8 cellular contexts compared by ENCODE assay signal in genomic region chr9:115117999-115118470, GRCh38. TPM values are rescaled to one million over a fixed set of nuclear protein-coding genes. Genes with fewer than 3 reads are reported as not detected.
DNase-seq lines count a peak whose midpoint lies in the region; ATAC-seq, FAIRE-seq and TF ChIP-seq lines count a peak whose summit lies in the region.

TNC (minus strand) TSS chr9:115118157; CDS start chr9:115091018, 27,139 bp downstream.

- DNase-seq in H4 (ENCODE audit: low spot score) (peak; percentile 87), RCC 7860 (ENCODE audit: low spot score) (peak; percentile 54), fibroblast of peridontal ligament (ENCODE audit: extremely low read depth) (peak; percentile 91), T-helper 2 cell (no peak), DMS114 treated with DMSO at 0.1 percent for 48 hours (lab: John Stamatoyannopoulos, UW; ENCODE audit: unreplicated experiment) (no peak), NCI-H2227 treated with DMSO at 0.1 percent for 48 hours (lab: John Stamatoyannopoulos, UW) (no peak)

- ATAC-seq in stimulated activated memory B cell treated with anti-CD40 and anti-IgM and Interleukin-4, amounts not matched to agents 10 μg/mL and 1 μg/mL and 100 μg/mL, for 72 hours = no peak

- no peak for FAIRE-seq in RCC 7860 (lab: Jason Lieb, UNC)

- peak within 1 kb of the TSS; percentile 84 to 90 (median 89) for H3K4me3 Mint-ChIP-seq in nephron
- no peak within 1 kb of the TSS for H3K4me3 Mint-ChIP-seq in stimulated activated memory B cell treated with anti-CD40 and anti-IgM and Interleukin-4, amounts not matched to agents 10 μg/mL and 1 μg/mL and 100 μg/mL, for 72 hours

- no peak for TF ChIP-seq CTCF in nephron (IDR thresholded peaks at IDR 0.05; ENCODE audit: unreplicated experiment in 3 of 3)

- peak within 1 kb of the TSS; percentile 59 to 81 (median 79) for H3K27ac Mint-ChIP-seq in nephron
- H3K27ac Mint-ChIP-seq in stimulated activated memory B cell treated with anti-CD40 and anti-IgM and Interleukin-4, amounts not matched to agents 10 μg/mL and 1 μg/mL and 100 μg/mL, for 72 hours = no peak within 1 kb of the TSS

- peaks cover 30% of the 10 kb centered on the region for H3K27me3 Mint-ChIP-seq in nephron (ENCODE audit: low read depth)
- H3K27me3 Mint-ChIP-seq in stimulated activated memory B cell treated with anti-CD40 and anti-IgM and Interleukin-4, amounts not matched to agents 10 μg/mL and 1 μg/mL and 100 μg/mL, for 72 hours = peaks cover 86% of the 10 kb centered on the region

- no peaks in the 10 kb centered on the region for H3K9me3 Mint-ChIP-seq in nephron
- no peaks in the 10 kb centered on the region for H3K9me3 Mint-ChIP-seq in stimulated activated memory B cell treated with anti-CD40 and anti-IgM and Interleukin-4, amounts not matched to agents 10 μg/mL and 1 μg/mL and 100 μg/mL, for 72 hours

- H3K36me3 Mint-ChIP-seq in nephron (ENCODE audit: low read depth) = no peaks in the 10 kb centered on the region
- H3K36me3 Mint-ChIP-seq in stimulated activated memory B cell treated with anti-CD40 and anti-IgM and Interleukin-4, amounts not matched to agents 10 μg/mL and 1 μg/mL and 100 μg/mL, for 72 hours = no peaks in the 10 kb centered on the region

- H3K4me1 Mint-ChIP-seq in nephron = peaks cover 68% of the 10 kb centered on the region
- H3K4me1 Mint-ChIP-seq in stimulated activated memory B cell treated with anti-CD40 and anti-IgM and Interleukin-4, amounts not matched to agents 10 μg/mL and 1 μg/mL and 100 μg/mL, for 72 hours = peaks cover 11% of the 10 kb centered on the region

RNA-seq across cellular contexts. Expression of gene TNC, which starts in this region (rescaled TPM):
- total RNA-seq in H4 (2014; rRNA removed; shearing (Covaris generic)) = 45.0 and 45.9 TPM in 2 replicates

Comparison
In these comparisons a context has a peak if more than half of its experiments do, and no peak if none do; other contexts are left out.
1. DNase-seq: peak in H4 (single experiment), RCC 7860 (single experiment) and fibroblast of peridontal ligament (single experiment); none in T-helper 2 cell (0 of 5), DMS114 treated with DMSO at 0.1 percent for 48 hours (single experiment) and NCI-H2227 treated with DMSO at 0.1 percent for 48 hours (single experiment).